Comparison of ENCODE assay signal across 25 cellular contexts in the genomic region with DNA sequence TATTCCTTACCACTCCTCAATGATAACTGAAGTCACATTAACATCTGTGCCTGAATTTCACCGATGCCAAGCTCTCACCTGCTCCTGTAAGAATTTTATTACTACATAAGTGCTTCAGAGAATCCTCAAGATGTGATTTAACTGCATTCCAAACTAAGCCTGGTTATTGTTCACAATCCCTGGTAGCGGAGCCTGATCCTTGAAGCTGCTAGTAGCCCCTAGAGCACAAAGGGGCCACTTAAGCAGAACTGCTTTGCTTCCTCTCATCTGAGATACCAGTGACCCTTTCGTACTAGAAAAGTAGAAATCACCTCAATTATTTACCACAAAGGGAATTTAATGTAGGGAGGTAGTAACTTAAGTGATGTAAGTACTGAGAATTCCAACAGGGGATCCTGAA.
"Had no signal": no experiment of that assay in that cellular context is flagged by ENCODE, and none has a peak within 500 bp of the region (broad histone marks: within the 10 kb centered on the region; RNA-seq: fewer than 3 reads in every experiment).

No MANE protein-coding gene starts in this region.

- DNase-seq: activated CD4-positive, alpha-beta memory T cell treated with anti-CD3 and anti-CD28 coated beads for 36 hours; activated CD4-positive, alpha-beta T cell treated with anti-CD3 and anti-CD28 coated beads for 4 hours; activated CD4-positive, CD25-positive, alpha-beta regulatory T cell; activated effector memory CD4-positive, alpha-beta T cell treated with Interleukin-2 at 50 U/mL for 16 hours; activated naive CD4-positive, alpha-beta T cell treated with anti-CD3 and anti-CD28 coated beads for 36 hours; activated naive CD8-positive, alpha-beta T cell treated with anti-CD3 and anti-CD28 coated beads, Interleukin-2, amount 10 ng/mL, durations not matched to agents 7 days and 5 days; activated T-cell treated with anti-CD3 and anti-CD28 coated beads, Interleukin-2, amount 50 U/mL, for 72 hours; amniotic stem cell; colonic mucosa; dorsolateral prefrontal cortex; effector memory CD8-positive, alpha-beta T cell; hippocampal formation; left cardiac atrium; nephron progenitor cell; sigmoid colon; stimulated activated CD4-positive, alpha-beta T cell treated with anti-CD3 and anti-CD28 coated beads, Interleukin-2, amount 100 ng/mL, for 48 hours; stimulated activated CD8-positive, alpha-beta memory T cell treated with anti-CD3 and anti-CD28 coated beads, Interleukin-4, amount 100 ng/mL, for 48 hours; stimulated activated naive B cell treated with anti-CD40 and anti-IgM and Interleukin-4, amounts not matched to agents 10 μg/mL and 1 μg/mL and 100 μg/mL, for 72 hours; T1000; trophoblast cell; uterus had no signal

- H3K36me3 Mint-ChIP-seq: activated CD4-positive, alpha-beta memory T cell treated with anti-CD3 and anti-CD28 coated beads for 36 hours; activated naive CD8-positive, alpha-beta T cell treated with anti-CD3 and anti-CD28 coated beads, Interleukin-2, amount 10 ng/mL, durations not matched to agents 7 days and 5 days; memory B cell; stimulated activated naive B cell treated with anti-CD40 and anti-IgM and Interleukin-4, amounts not matched to agents 10 μg/mL and 1 μg/mL and 100 μg/mL, for 72 hours had no signal

- H3K4me3 ChIP-seq: breast epithelium, colonic mucosa, dorsolateral prefrontal cortex, esophagus muscularis mucosa, sigmoid colon, uterus had no signal

- H3K27me3 Mint-ChIP-seq: activated CD4-positive, alpha-beta memory T cell treated with anti-CD3 and anti-CD28 coated beads for 36 hours; activated naive CD8-positive, alpha-beta T cell treated with anti-CD3 and anti-CD28 coated beads, Interleukin-2, amount 10 ng/mL, durations not matched to agents 7 days and 5 days; effector memory CD8-positive, alpha-beta T cell; memory B cell; stimulated activated naive B cell treated with anti-CD40 and anti-IgM and Interleukin-4, amounts not matched to agents 10 μg/mL and 1 μg/mL and 100 μg/mL, for 72 hours had no signal

- H3K9me3 Mint-ChIP-seq: activated CD4-positive, alpha-beta memory T cell treated with anti-CD3 and anti-CD28 coated beads for 36 hours; activated naive CD4-positive, alpha-beta T cell treated with anti-CD3 and anti-CD28 coated beads for 36 hours; activated naive CD8-positive, alpha-beta T cell treated with anti-CD3 and anti-CD28 coated beads, Interleukin-2, amount 10 ng/mL, durations not matched to agents 7 days and 5 days; memory B cell; nephron progenitor cell; stimulated activated naive B cell treated with anti-CD40 and anti-IgM and Interleukin-4, amounts not matched to agents 10 μg/mL and 1 μg/mL and 100 μg/mL, for 72 hours had no signal

- H3K27me3 ChIP-seq: breast epithelium, colonic mucosa, dorsolateral prefrontal cortex, esophagus muscularis mucosa, sigmoid colon, uterus had no signal

- H3K36me3 ChIP-seq: breast epithelium, colonic mucosa, esophagus muscularis mucosa, sigmoid colon, uterus had no signal

- H3K4me1 ChIP-seq: breast epithelium, colonic mucosa, esophagus muscularis mucosa, uterus had no signal

- H3K4me1 Mint-ChIP-seq: activated naive CD8-positive, alpha-beta T cell treated with anti-CD3 and anti-CD28 coated beads, Interleukin-2, amount 10 ng/mL, durations not matched to agents 7 days and 5 days; memory B cell; nephron progenitor cell; stimulated activated naive B cell treated with anti-CD40 and anti-IgM and Interleukin-4, amounts not matched to agents 10 μg/mL and 1 μg/mL and 100 μg/mL, for 72 hours had no signal

- H3K9me3 ChIP-seq: breast epithelium, colonic mucosa, esophagus muscularis mucosa, sigmoid colon, uterus had no signal

- H3K27ac ChIP-seq: breast epithelium, colonic mucosa, dorsolateral prefrontal cortex, esophagus muscularis mucosa, sigmoid colon, uterus had no signal

- H3K4me3 Mint-ChIP-seq: activated CD4-positive, alpha-beta memory T cell treated with anti-CD3 and anti-CD28 coated beads for 36 hours; activated naive CD4-positive, alpha-beta T cell treated with anti-CD3 and anti-CD28 coated beads for 36 hours; activated naive CD8-positive, alpha-beta T cell treated with anti-CD3 and anti-CD28 coated beads, Interleukin-2, amount 10 ng/mL, durations not matched to agents 7 days and 5 days; activated T-cell treated with anti-CD3 and anti-CD28 coated beads, Interleukin-2, amount 50 U/mL, for 72 hours; effector memory CD8-positive, alpha-beta T cell; memory B cell; nephron progenitor cell; stimulated activated naive B cell treated with anti-CD40 and anti-IgM and Interleukin-4, amounts not matched to agents 10 μg/mL and 1 μg/mL and 100 μg/mL, for 72 hours had no signal

- H3K27ac Mint-ChIP-seq: activated CD4-positive, alpha-beta memory T cell treated with anti-CD3 and anti-CD28 coated beads for 36 hours; activated naive CD4-positive, alpha-beta T cell treated with anti-CD3 and anti-CD28 coated beads for 36 hours; activated naive CD8-positive, alpha-beta T cell treated with anti-CD3 and anti-CD28 coated beads, Interleukin-2, amount 10 ng/mL, durations not matched to agents 7 days and 5 days; activated T-cell treated with anti-CD3 and anti-CD28 coated beads, Interleukin-2, amount 50 U/mL, for 72 hours; effector memory CD8-positive, alpha-beta T cell; memory B cell; nephron progenitor cell; stimulated activated naive B cell treated with anti-CD40 and anti-IgM and Interleukin-4, amounts not matched to agents 10 μg/mL and 1 μg/mL and 100 μg/mL, for 72 hours had no signal

- FAIRE-seq: frontal cortex had no signal
